ENCODE assay signal across 15 cellular contexts in the genomic region with DNA sequence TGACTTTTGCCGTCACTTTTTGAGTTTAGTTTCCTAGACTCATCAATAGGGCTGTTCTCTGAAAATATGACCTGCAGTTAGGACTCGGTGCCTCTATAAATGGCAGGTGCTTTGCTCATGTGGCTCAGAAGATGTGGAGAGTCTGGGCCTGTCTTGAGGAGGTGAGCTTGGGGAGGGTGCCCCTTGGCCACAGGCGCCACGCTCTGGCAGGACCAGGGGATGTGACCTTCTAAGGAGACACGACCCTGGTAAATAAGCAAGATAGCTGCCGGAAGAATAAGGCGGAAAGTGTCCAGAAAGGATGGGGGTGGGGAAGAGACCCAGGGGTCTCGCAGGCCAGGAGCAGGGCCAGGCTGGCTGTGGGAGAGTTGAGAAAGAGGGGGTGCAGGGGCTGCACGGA. TPM values are rescaled to one million over a fixed set of nuclear protein-coding genes. Genes with fewer than 3 reads are reported as not detected.
DNase-seq lines count a peak whose midpoint lies in the region; ATAC-seq and TF ChIP-seq lines count a peak whose summit lies in the region.
"Had no signal": no experiment of that assay in that cellular context is flagged by ENCODE, and none has a peak within 500 bp of the region (broad histone marks: within the 10 kb centered on the region; RNA-seq: fewer than 3 reads in every experiment).

No MANE protein-coding gene starts in this region.

- H3K36me3 ChIP-seq in BLaER1 treated with 17β-estradiol and CSF1 and Interleukin-3, amounts not matched to agents 10 nM and 100 nM, result no peaks in the 10 kb centered on the region
- no peaks in the 10 kb centered on the region for H3K36me3 ChIP-seq in hepatocyte (replicated peaks; ENCODE audit: insufficient read depth, low read depth)
- H3K36me3 ChIP-seq in neural progenitor cell, result no peaks in the 10 kb centered on the region

- peaks cover 25% of the 10 kb centered on the region for H3F3A ChIP-seq in neural progenitor cell (ENCODE audit: low read depth)

- H3K27me3 Mint-ChIP-seq in CD4-positive, alpha-beta T cell, result no peaks in the 10 kb centered on the region
- H3K27me3 Mint-ChIP-seq in neural progenitor cell (ENCODE audit: insufficient read depth, low read depth), result peaks cover 2% of the 10 kb centered on the region
- H3K27me3 Mint-ChIP-seq in activated naive CD8-positive, alpha-beta T cell treated with anti-CD3 and anti-CD28 coated beads for 36 hours, result no peaks in the 10 kb centered on the region
- H3K27me3 Mint-ChIP-seq: CD4-positive, alpha-beta memory T cell had no signal

- H3K4me1 Mint-ChIP-seq in CD4-positive, alpha-beta T cell (ENCODE audit: low read depth), result peaks cover 13% of the 10 kb centered on the region
- H3K4me1 Mint-ChIP-seq in neural progenitor cell, result peaks cover 29% of the 10 kb centered on the region
- peaks cover 7% of the 10 kb centered on the region for H3K4me1 Mint-ChIP-seq in activated naive CD8-positive, alpha-beta T cell treated with anti-CD3 and anti-CD28 coated beads for 36 hours

- peak overlapping the region in 9 of 11 experiments; percentile 3 to 87 (median 30); a peak in 14 of 22 replicates for H3K4me2 ChIP-seq in BLaER1 treated with 17β-estradiol and CSF1 and Interleukin-3, amounts not matched to agents 10 nM and 100 nM
- H3K4me2 ChIP-seq in hepatocyte (no peak overlapping the region), neural progenitor cell (no peak overlapping the region)

- CTCF ChIA-PET in CD4-positive, alpha-beta T cell (lab: Charles Lee), result interaction anchor here (1.3 kb wide), 1 partner anchor 41 kb away, joined by 4 read pairs; no protein-coding TSS in a partner anchor

- no peak overlapping the region for H3K27ac Mint-ChIP-seq in CD4-positive, alpha-beta T cell
- H3K27ac Mint-ChIP-seq in neural progenitor cell, result peak overlapping the region; percentile 75
- H3K27ac Mint-ChIP-seq in activated naive CD8-positive, alpha-beta T cell treated with anti-CD3 and anti-CD28 coated beads for 36 hours, result no peak overlapping the region
- H3K27ac Mint-ChIP-seq: HFFc6 had no signal

- H2AFZ ChIP-seq in hepatocyte (no peak overlapping the region), neural progenitor cell (replicated peaks) (no peak overlapping the region)

- POLR2A ChIA-PET in CD4-positive, alpha-beta T cell (lab: Charles Lee), result interaction anchor here (0.6 kb wide), 1 partner anchor 77 kb away, joined by 3 read pairs; no protein-coding TSS in a partner anchor

- no peak for ATAC-seq in CD4-positive, alpha-beta T cell (ENCODE audit: poor library complexity)
- ATAC-seq: K562 had no signal

- no peaks in the 10 kb centered on the region for H4K20me1 ChIP-seq in BLaER1 treated with 17β-estradiol and CSF1 and Interleukin-3, amounts not matched to agents 10 nM and 100 nM
- H4K20me1 ChIP-seq in hepatocyte (ENCODE audit: insufficient read depth, poor library complexity, severe bottlenecking), result no peaks in the 10 kb centered on the region
- H4K20me1 ChIP-seq in neural progenitor cell (ENCODE audit: low read depth), result no peaks in the 10 kb centered on the region

- H3K9ac ChIP-seq in BLaER1 treated with 17β-estradiol and CSF1 and Interleukin-3, amounts not matched to agents 10 nM and 100 nM, result no peak overlapping the region
- no peak overlapping the region for H3K9ac ChIP-seq in neural progenitor cell

- WGBS in hepatocyte (ENCODE audit: low lambda C conversion rate, missing lambda C conversion rate), result 85% methylated on average over 9 of the region's 9 CpGs

- H3K9me2 ChIP-seq in hepatocyte (replicated peaks; ENCODE audit: insufficient read depth), result no peaks in the 10 kb centered on the region

- DNase-seq in CD4-positive, alpha-beta T cell, result no peak
- DNase-seq in hepatocyte (ENCODE audit: low spot score), result no peak
- no peak for DNase-seq in neural progenitor cell (ENCODE audit: low spot score)
- no peak for DNase-seq in COR-L47 (lab: John Stamatoyannopoulos, UW)
- no peak for DNase-seq in activated naive CD8-positive, alpha-beta T cell treated with anti-CD3 and anti-CD28 coated beads for 36 hours
- no peak for DNase-seq in NCI-H345 treated with DMSO at 0.1 percent for 48 hours (lab: John Stamatoyannopoulos, UW; ENCODE audit: unreplicated experiment)
- no peak for DNase-seq in GDM1 (lab: John Stamatoyannopoulos, UW)
- DNase-seq: CD4-positive, alpha-beta memory T cell; DMS153; DMS79 treated with DMSO at 0.1 percent for 48 hours; EL; HCEC 1CT; HFFc6 had no signal

- peak overlapping the region; percentile 60 for H3K4me3 Mint-ChIP-seq in CD4-positive, alpha-beta T cell
- no peak overlapping the region for H3K4me3 Mint-ChIP-seq in neural progenitor cell
- no peak overlapping the region for H3K4me3 Mint-ChIP-seq in activated naive CD8-positive, alpha-beta T cell treated with anti-CD3 and anti-CD28 coated beads for 36 hours
- H3K4me3 Mint-ChIP-seq: HFFc6 had no signal

- intact Hi-C loops in CD4-positive, alpha-beta T cell (cut with DNase I, micrococcal nuclease), result loop anchor here in 1 of 2 experiments (5.0 to 10.0 kb wide), 2 partner anchors 709 to 892 kb away; no protein-coding TSS in a partner anchor

- H3K9me3 ChIP-seq in BLaER1 treated with 17β-estradiol and CSF1 and Interleukin-3, amounts not matched to agents 10 nM and 100 nM (replicated peaks in 1 of 11), result no peaks in the 10 kb centered on the region
- no peaks in the 10 kb centered on the region for H3K9me3 ChIP-seq in CD4-positive, alpha-beta T cell (ENCODE audit: control insufficient read depth, low read length)
- no peaks in the 10 kb centered on the region for H3K9me3 ChIP-seq in hepatocyte (ENCODE audit: low read depth)
- H3K9me3 ChIP-seq in neural progenitor cell (ENCODE audit: low read depth), result no peaks in the 10 kb centered on the region

- H3K79me2 ChIP-seq in hepatocyte, result no peaks in the 10 kb centered on the region
- H3K79me2 ChIP-seq in neural progenitor cell (ENCODE audit: low read depth), result no peaks in the 10 kb centered on the region

- H3K27me3 ChIP-seq in BLaER1 treated with 17β-estradiol and CSF1 and Interleukin-3, amounts not matched to agents 10 nM and 100 nM, result peaks cover 0 to 6% (median 0%) of the 10 kb centered on the region in 11 experiments; a peak in 2 of 22 replicates
- no peaks in the 10 kb centered on the region for H3K27me3 ChIP-seq in CD4-positive, alpha-beta T cell (ENCODE audit: control insufficient read depth, insufficient read depth, low read length)
- H3K27me3 ChIP-seq in hepatocyte (no peaks in the 10 kb centered on the region), neural progenitor cell (peaks cover 41% of the 10 kb centered on the region)

- H3K36me3 Mint-ChIP-seq in CD4-positive, alpha-beta T cell (ENCODE audit: low read depth), result no peaks in the 10 kb centered on the region
- H3K36me3 Mint-ChIP-seq in neural progenitor cell, result no peaks in the 10 kb centered on the region
- H3K36me3 Mint-ChIP-seq in activated naive CD8-positive, alpha-beta T cell treated with anti-CD3 and anti-CD28 coated beads for 36 hours, result no peaks in the 10 kb centered on the region

- H3K9me3 Mint-ChIP-seq in CD4-positive, alpha-beta T cell, result no peaks in the 10 kb centered on the region
- H3K9me3 Mint-ChIP-seq in neural progenitor cell, result no peaks in the 10 kb centered on the region
- H3K9me3 Mint-ChIP-seq in activated naive CD8-positive, alpha-beta T cell treated with anti-CD3 and anti-CD28 coated beads for 36 hours, result no peaks in the 10 kb centered on the region
- H3K9me3 Mint-ChIP-seq: CD4-positive, alpha-beta memory T cell; HFFc6 had no signal

- no peak for TF ChIP-seq CTCF in CD4-positive, alpha-beta T cell (IDR thresholded peaks at IDR 0.05)
- TF ChIP-seq CTCF in hepatocyte (IDR thresholded peaks at IDR 0.05; ENCODE audit: poor library complexity) (no peak), neural progenitor cell (IDR thresholded peaks at IDR 0.05) (no peak)

- H3K27ac ChIP-seq in BLaER1 treated with 17β-estradiol and CSF1 and Interleukin-3, amounts not matched to agents 10 nM and 100 nM, result no peak overlapping the region
- no peak overlapping the region for H3K27ac ChIP-seq in CD4-positive, alpha-beta T cell (ENCODE audit: low read depth, low read length)
- H3K27ac ChIP-seq in hepatocyte, result peak overlapping the region; percentile 63
- no peak overlapping the region for H3K27ac ChIP-seq in neural progenitor cell

- no peak overlapping the region for H3K4me3 ChIP-seq in BLaER1 treated with 17β-estradiol and CSF1 and Interleukin-3, amounts not matched to agents 10 nM and 100 nM
- H3K4me3 ChIP-seq in hepatocyte, result no peak overlapping the region
- H3K4me3 ChIP-seq in neural progenitor cell, result no peak overlapping the region
- H3K4me3 ChIP-seq: K562 had no signal

- H3K4me1 ChIP-seq in BLaER1 treated with 17β-estradiol and CSF1 and Interleukin-3, amounts not matched to agents 10 nM and 100 nM, result peaks cover 7 to 51% (median 32%) of the 10 kb centered on the region in 10 experiments; a peak in 18 of 20 replicates
- peaks cover 20% of the 10 kb centered on the region for H3K4me1 ChIP-seq in hepatocyte (ENCODE audit: insufficient read depth)
- peaks cover 18% of the 10 kb centered on the region for H3K4me1 ChIP-seq in neural progenitor cell

RNA-seq across cellular contexts. Expression of a gene that starts 46.6 kb away (rescaled TPM):
- total RNA-seq in CD4-positive, alpha-beta T cell, result 10 to 100 TPM; 13.6 to 15.6 TPM
- 8.7 and 9.0 TPM in 2 replicates for total RNA-seq in hepatocyte
- polyA plus RNA-seq in hepatocyte, result 13.7 TPM in 2 replicates
- total RNA-seq in neural progenitor cell (ENCODE audit: low replicate concordance), result 8.8 and 9.9 TPM in 2 replicates
- 10 to 100 TPM; 10.2 to 10.5 TPM for total RNA-seq in activated naive CD8-positive, alpha-beta T cell treated with anti-CD3 and anti-CD28 coated beads for 36 hours

Comparison
In these comparisons a context has a peak if more than half of its experiments do, and no peak if none do; other contexts are left out.
1. H3K4me2 ChIP-seq: peak in BLaER1 treated with 17β-estradiol and CSF1 and Interleukin-3, amounts not matched to agents 10 nM and 100 nM (9 of 11); none in hepatocyte (single experiment) and neural progenitor cell (single experiment).